In the genomic region with DNA sequence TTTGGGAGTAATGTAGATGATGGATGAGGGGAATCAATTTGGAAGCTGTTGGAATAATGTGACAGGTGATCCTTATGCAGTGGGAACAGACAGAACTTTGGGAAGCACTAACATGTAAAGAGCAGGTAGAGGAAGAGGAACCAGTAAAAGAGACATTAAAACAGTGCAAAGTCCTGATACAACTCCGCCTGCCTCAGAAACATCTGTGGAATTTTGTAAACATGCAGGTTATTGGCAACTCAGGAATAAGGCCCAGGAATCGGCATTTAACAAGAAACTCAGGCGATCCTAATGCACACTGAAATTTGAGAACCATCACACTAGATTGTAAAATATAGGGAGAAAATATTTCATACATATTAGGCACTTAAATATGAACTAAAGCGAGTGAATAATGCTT, we compare ENCODE assay signal across 6 cellular contexts. TPM values are rescaled to one million over a fixed set of nuclear protein-coding genes. Genes with fewer than 3 reads are reported as not detected.
"Had no signal": no experiment of that assay in that cellular context is flagged by ENCODE, and none has a peak within 500 bp of the region (broad histone marks: within the 10 kb centered on the region; RNA-seq: fewer than 3 reads in every experiment).

No MANE protein-coding gene starts in this region.

RNA-seq across cellular contexts. Expression of gene FRMD7, which starts 29.1 kb away (rescaled TPM):
- total RNA-seq: GM23338, H1, H4, H9, HFFc6 had no signal
- polyA plus RNA-seq: GM23248, GM23338, H1 had no signal
